27 cellular contexts compared by ENCODE assay signal in the genomic region with DNA sequence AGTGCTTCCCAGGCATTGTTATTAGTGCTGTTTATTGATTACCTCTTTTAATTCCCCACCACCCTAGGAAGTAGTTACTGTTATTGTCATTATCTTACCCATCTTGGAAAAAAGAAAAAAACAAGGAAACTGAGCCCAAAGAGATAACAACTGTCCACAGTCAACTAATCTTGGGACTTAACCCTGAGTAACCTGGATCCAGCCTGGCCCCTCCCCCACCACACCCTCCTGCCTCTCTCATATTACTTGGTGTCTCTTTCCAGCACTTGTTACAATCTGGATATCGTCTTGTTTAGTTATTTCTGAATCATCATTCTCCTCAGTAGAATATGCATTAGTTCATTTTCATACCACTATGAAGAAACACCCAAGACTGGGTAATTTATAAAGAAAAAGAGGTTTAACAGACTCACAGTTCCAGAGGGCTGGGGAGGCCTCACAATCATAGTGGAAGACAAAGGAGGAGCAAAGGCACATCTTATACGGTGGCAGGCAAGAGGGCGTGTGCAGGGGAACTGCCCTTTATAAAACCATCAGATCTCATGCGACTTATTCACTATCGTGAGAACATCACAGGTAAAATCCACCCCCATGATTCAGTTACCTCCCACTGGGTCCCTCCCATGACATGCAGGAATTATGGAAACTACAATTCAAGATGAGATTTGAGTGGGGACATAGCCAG.
"Had no signal": no experiment of that assay in that cellular context is flagged by ENCODE, and none has a peak within 500 bp of the region (broad histone marks: within the 10 kb centered on the region; RNA-seq: fewer than 3 reads in every experiment).

No MANE protein-coding gene starts in this region.

- H3K27ac ChIP-seq: left ventricle myocardium inferior, neural progenitor cell, neutrophil, parathyroid adenoma, right atrium auricular region, right lobe of liver, tibial nerve, uterus had no signal

- H3K4me3 ChIP-seq: left ventricle myocardium inferior, lung, neural progenitor cell, right atrium auricular region, right lobe of liver, smooth muscle cell, tibial nerve, uterus had no signal

- H3K27ac Mint-ChIP-seq: mesothelial cell of epicardium; natural killer cell; nephron progenitor cell; neural progenitor cell; progenitor cell of endocrine pancreas; stimulated activated memory B cell treated with anti-CD40 and anti-IgM and Interleukin-4, amounts not matched to agents 10 μg/mL and 1 μg/mL and 100 μg/mL, for 72 hours; stimulated activated naive CD8-positive, alpha-beta T cell treated with anti-CD3 and anti-CD28 coated beads, Interleukin-15, amount 100 ng/mL, for 72 hours; type B pancreatic cell had no signal

- H3K27me3 ChIP-seq: neural progenitor cell, neutrophil, right atrium auricular region, right lobe of liver, tibial nerve, uterus had no signal

- DNase-seq: islet precursor cell; left ventricle myocardium inferior; mesendoderm; naive B cell; natural killer cell; nephron progenitor cell; occipital lobe; right lobe of liver; stimulated activated CD4-positive, alpha-beta T cell treated with anti-CD3 and anti-CD28 coated beads, Interleukin-1b, Interleukin-23, amount 100 ng/mL, for 48 hours; stimulated activated CD4-positive, alpha-beta T cell treated with anti-CD3 and anti-CD28 coated beads, Interleukin-2, amount 100 ng/mL, for 48 hours; stimulated activated CD4-positive, alpha-beta T cell treated with anti-CD3 and anti-CD28 coated beads, Interleukin-4, amount 100 ng/mL, for 4 hours; stimulated activated CD8-positive, alpha-beta memory T cell treated with anti-CD3 and anti-CD28 coated beads, Interleukin-4, amount 100 ng/mL, for 48 hours; stimulated activated naive CD4-positive, alpha-beta T cell treated with Interleukin-2 at 50 U/mL for 16 hours; stimulated activated naive CD8-positive, alpha-beta T cell treated with anti-CD3 and anti-CD28 coated beads, Interleukin-15, amount 100 ng/mL, for 72 hours; substantia nigra; uterus had no signal

- H3K9me3 ChIP-seq: neutrophil, right lobe of liver, tibial nerve, uterus had no signal

- H3K9me3 Mint-ChIP-seq: natural killer cell; stimulated activated memory B cell treated with anti-CD40 and anti-IgM and Interleukin-4, amounts not matched to agents 10 μg/mL and 1 μg/mL and 100 μg/mL, for 72 hours; stimulated activated naive CD8-positive, alpha-beta T cell treated with anti-CD3 and anti-CD28 coated beads, Interleukin-15, amount 100 ng/mL, for 72 hours; type B pancreatic cell had no signal

- H3K4me1 Mint-ChIP-seq: mesothelial cell of epicardium, neural progenitor cell had no signal

- H3K27me3 Mint-ChIP-seq: naive B cell; stimulated activated memory B cell treated with anti-CD40 and anti-IgM and Interleukin-4, amounts not matched to agents 10 μg/mL and 1 μg/mL and 100 μg/mL, for 72 hours; stimulated activated naive CD8-positive, alpha-beta T cell treated with anti-CD3 and anti-CD28 coated beads, Interleukin-15, amount 100 ng/mL, for 72 hours had no signal

- H3K4me3 Mint-ChIP-seq: mesothelial cell of epicardium; naive B cell; natural killer cell; nephron progenitor cell; neural progenitor cell; stimulated activated memory B cell treated with anti-CD40 and anti-IgM and Interleukin-4, amounts not matched to agents 10 μg/mL and 1 μg/mL and 100 μg/mL, for 72 hours; stimulated activated naive CD8-positive, alpha-beta T cell treated with anti-CD3 and anti-CD28 coated beads, Interleukin-15, amount 100 ng/mL, for 72 hours; type B pancreatic cell had no signal

- H3K36me3 Mint-ChIP-seq: mesothelial cell of epicardium, natural killer cell, neural progenitor cell, type B pancreatic cell had no signal

- H3K36me3 ChIP-seq: left ventricle myocardium inferior, neural progenitor cell, neutrophil, right atrium auricular region, right lobe of liver, tibial nerve, uterus had no signal

- ATAC-seq: natural killer cell; right lobe of liver; stimulated activated memory B cell treated with anti-CD40 and anti-IgM and Interleukin-4, amounts not matched to agents 10 μg/mL and 1 μg/mL and 100 μg/mL, for 72 hours; stimulated activated naive CD8-positive, alpha-beta T cell treated with anti-CD3 and anti-CD28 coated beads, Interleukin-15, amount 100 ng/mL, for 72 hours had no signal
